18 cellular contexts compared by ENCODE assay signal in genomic region chr20:57940376-57940775, GRCh38.
A peak's percentile ranks its signal among the peaks of the same experiment; 100 is the strongest.
DNase-seq lines count a peak whose midpoint lies in the region; ATAC-seq and TF ChIP-seq lines count a peak whose summit lies in the region.
"Had no signal": no experiment of that assay in that cellular context is flagged by ENCODE, and none has a peak within 500 bp of the region (broad histone marks: within the 10 kb centered on the region; RNA-seq: fewer than 3 reads in every experiment).

No MANE protein-coding gene starts in this region.

- H3K4me1 ChIP-seq in uterus = peaks cover 0 to 5% of the 10 kb centered on the region in 2 donors
- no peaks in the 10 kb centered on the region for H3K4me1 ChIP-seq in effector memory CD4-positive, alpha-beta T cell (ENCODE audit: control insufficient read depth, insufficient read depth, low read length, poor library complexity, severe bottlenecking)

- H3K36me3 ChIP-seq in KOPT-K1 (ENCODE audit: insufficient read depth, low read length) = no peaks in the 10 kb centered on the region
- H3K36me3 ChIP-seq in uterus = no peaks in the 10 kb centered on the region
- H3K36me3 ChIP-seq in effector memory CD4-positive, alpha-beta T cell (ENCODE audit: control insufficient read depth, insufficient read depth, low read length) = no peaks in the 10 kb centered on the region

- H3K4me3 Mint-ChIP-seq in natural killer cell treated with Interleukin-12 subunit alpha and Interleukin-12 subunit beta and Interleukin-15 and Interleukin-18, amount 100 ng/mL, for 72 hours = no peak overlapping the region
- H3K4me3 Mint-ChIP-seq in natural killer cell (no peak overlapping the region), chondrocyte (ENCODE audit: unreplicated experiment) (no peak overlapping the region)
- H3K4me3 Mint-ChIP-seq: CD4-positive, CD25-positive, alpha-beta regulatory T cell; CD8-positive, alpha-beta memory T cell; GM23338 had no signal

- peaks cover 8 to 9% of the 10 kb centered on the region in 2 donors for H3K27me3 Mint-ChIP-seq in natural killer cell treated with Interleukin-12 subunit alpha and Interleukin-12 subunit beta and Interleukin-15 and Interleukin-18, amount 100 ng/mL, for 72 hours
- H3K27me3 Mint-ChIP-seq in natural killer cell (ENCODE audit: low read depth in 2 of 2) = peaks cover 8% of the 10 kb centered on the region in 2 donors
- H3K27me3 Mint-ChIP-seq in chondrocyte (ENCODE audit: low read depth) = no peaks in the 10 kb centered on the region

- TF ChIP-seq CTCF in natural killer cell (IDR thresholded peaks at IDR 0.05) = no peak
- TF ChIP-seq CTCF in chondrocyte (IDR thresholded peaks at IDR 0.05) = no peak
- no peak for TF ChIP-seq CTCF in uterus (IDR thresholded peaks at IDR 0.05)

- H3K4me3 ChIP-seq in uterus = no peak overlapping the region
- H3K4me3 ChIP-seq in effector memory CD4-positive, alpha-beta T cell (ENCODE audit: insufficient read depth, low read depth, low read length, poor library complexity, severe bottlenecking) = no peak overlapping the region
- H3K4me3 ChIP-seq: GM23338, K562 had no signal

- intact Hi-C loops in natural killer cell (cut with micrococcal nuclease) = no loop called here
- intact Hi-C loops in uterus (cut with DNase I; ENCODE audit: low total_unique reads) = no loop called here

- H3K27ac ChIP-seq in KOPT-K1 (ENCODE audit: low read depth, low read length, poor library complexity, severe bottlenecking) (peak overlapping the region; percentile 83), uterus (peak overlapping the region; percentile 8 to 70)
- no peak overlapping the region for H3K27ac ChIP-seq in effector memory CD4-positive, alpha-beta T cell (ENCODE audit: insufficient read depth, low read length, poor library complexity, severe bottlenecking)

- TF ChIP-seq POLR2A in uterus (IDR thresholded peaks at IDR 0.05) = no peak

- H3K27me3 ChIP-seq in uterus = no peaks in the 10 kb centered on the region
- H3K27me3 ChIP-seq in effector memory CD4-positive, alpha-beta T cell (replicated peaks; ENCODE audit: control insufficient read depth, insufficient read depth, low read length, poor library complexity, severe bottlenecking) = no peaks in the 10 kb centered on the region

- H3K9me3 Mint-ChIP-seq in natural killer cell treated with Interleukin-12 subunit alpha and Interleukin-12 subunit beta and Interleukin-15 and Interleukin-18, amount 100 ng/mL, for 72 hours = no peaks in the 10 kb centered on the region
- no peaks in the 10 kb centered on the region for H3K9me3 Mint-ChIP-seq in natural killer cell
- H3K9me3 Mint-ChIP-seq in chondrocyte (ENCODE audit: low read depth) = peaks cover 4% of the 10 kb centered on the region
- H3K9me3 Mint-ChIP-seq: CD8-positive, alpha-beta memory T cell had no signal

- in situ Hi-C loops in ACHN (cut with HindIII; ENCODE audit: low pct_ligation_motif_present, low pct_unique_long_range_greater_than_20kb, low sequenced_read_pairs) = no loop called here

- ATAC-seq in natural killer cell treated with Interleukin-12 subunit alpha and Interleukin-12 subunit beta and Interleukin-15 and Interleukin-18, amount 100 ng/mL, for 72 hours = no peak
- ATAC-seq in natural killer cell = no peak
- ATAC-seq: GM23338, K562 had no signal

- H3K36me3 Mint-ChIP-seq in natural killer cell treated with Interleukin-12 subunit alpha and Interleukin-12 subunit beta and Interleukin-15 and Interleukin-18, amount 100 ng/mL, for 72 hours = no peaks in the 10 kb centered on the region
- H3K36me3 Mint-ChIP-seq in natural killer cell (no peaks in the 10 kb centered on the region), chondrocyte (ENCODE audit: low read depth) (peaks cover 3% of the 10 kb centered on the region)
- H3K36me3 Mint-ChIP-seq: CD4-positive, CD25-positive, alpha-beta regulatory T cell had no signal

- no peaks in the 10 kb centered on the region for H3K4me1 Mint-ChIP-seq in natural killer cell treated with Interleukin-12 subunit alpha and Interleukin-12 subunit beta and Interleukin-15 and Interleukin-18, amount 100 ng/mL, for 72 hours (ENCODE audit: low read depth in 2 of 2)
- peaks cover 0 to 15% of the 10 kb centered on the region in 2 donors for H3K4me1 Mint-ChIP-seq in natural killer cell
- peaks cover 58% of the 10 kb centered on the region for H3K4me1 Mint-ChIP-seq in chondrocyte (ENCODE audit: low read depth)
- H3K4me1 Mint-ChIP-seq: CD4-positive, CD25-positive, alpha-beta regulatory T cell had no signal

- peak; percentile 35 for DNase-seq in natural killer cell treated with Interleukin-12 subunit alpha and Interleukin-12 subunit beta and Interleukin-15 and Interleukin-18, amount 100 ng/mL, for 72 hours (ENCODE audit: low spot score)
- no peak for DNase-seq in natural killer cell
- peak; percentile 55 for DNase-seq in chondrocyte (ENCODE audit: low spot score)
- DNase-seq in uterus = no peak
- DNase-seq in effector memory CD4-positive, alpha-beta T cell = no peak
- no peak for DNase-seq in ACHN
- no peak for DNase-seq in DMS 273 treated with DMSO at 0.1 percent for 48 hours (lab: John Stamatoyannopoulos, UW)
- DNase-seq: AML-193; CD4-positive, CD25-positive, alpha-beta regulatory T cell; CD8-positive, alpha-beta memory T cell; DMS153; DMS79; GDM1; HCEC 1CT; IMR-90 had no signal

- H3K27ac Mint-ChIP-seq in natural killer cell treated with Interleukin-12 subunit alpha and Interleukin-12 subunit beta and Interleukin-15 and Interleukin-18, amount 100 ng/mL, for 72 hours = no peak overlapping the region
- H3K27ac Mint-ChIP-seq in natural killer cell (no peak overlapping the region), chondrocyte (ENCODE audit: unreplicated experiment) (no peak overlapping the region)
- H3K27ac Mint-ChIP-seq: CD4-positive, CD25-positive, alpha-beta regulatory T cell; CD8-positive, alpha-beta memory T cell; GM23338 had no signal

- H3K9me3 ChIP-seq in KOPT-K1 (ENCODE audit: insufficient read depth, low read length, poor library complexity, severe bottlenecking) (no peaks in the 10 kb centered on the region), uterus (no peaks in the 10 kb centered on the region)
- H3K9me3 ChIP-seq in effector memory CD4-positive, alpha-beta T cell (ENCODE audit: control insufficient read depth, low read length) = no peaks in the 10 kb centered on the region

Comparison
In these comparisons a context has a peak if more than half of its experiments do, and no peak if none do; other contexts are left out.
1. DNase-seq: peak in natural killer cell treated with Interleukin-12 subunit alpha and Interleukin-12 subunit beta and Interleukin-15 and Interleukin-18, amount 100 ng/mL, for 72 hours (single experiment) and chondrocyte (single experiment); none in natural killer cell (single experiment), uterus (0 of 2), effector memory CD4-positive, alpha-beta T cell (0 of 3), ACHN (single experiment) and DMS 273 treated with DMSO at 0.1 percent for 48 hours (single experiment).